27 cellular contexts compared by ENCODE assay signal in genomic region chr6:154058963-154059680, GRCh38. TPM values are rescaled to one million over a fixed set of nuclear protein-coding genes. Genes with fewer than 3 reads are reported as not detected.
"Had no signal": no experiment of that assay in that cellular context is flagged by ENCODE, and none has a peak within 500 bp of the region (broad histone marks: within the 10 kb centered on the region; RNA-seq: fewer than 3 reads in every experiment).

No MANE protein-coding gene starts in this region.

- H3K36me3 Mint-ChIP-seq: naive thymus-derived CD8-positive, alpha-beta T cell; stimulated activated naive B cell treated with anti-CD40 and anti-IgM and Interleukin-4, amounts not matched to agents 10 μg/mL and 1 μg/mL and 100 μg/mL, for 72 hours had no signal

- H3K4me1 Mint-ChIP-seq: naive thymus-derived CD8-positive, alpha-beta T cell; nephron progenitor cell; stimulated activated naive B cell treated with anti-CD40 and anti-IgM and Interleukin-4, amounts not matched to agents 10 μg/mL and 1 μg/mL and 100 μg/mL, for 72 hours had no signal

- H3K4me3 ChIP-seq: coronary artery, esophagus squamous epithelium, heart right ventricle, lower lobe of right lung, right lobe of liver, thoracic aorta, tibial nerve, upper lobe of left lung had no signal

- H3K36me3 ChIP-seq: esophagus squamous epithelium, heart right ventricle, lower lobe of right lung, right lobe of liver, thoracic aorta, tibial nerve, upper lobe of left lung had no signal

- H3K27me3 Mint-ChIP-seq: progenitor cell of endocrine pancreas; stimulated activated naive B cell treated with anti-CD40 and anti-IgM and Interleukin-4, amounts not matched to agents 10 μg/mL and 1 μg/mL and 100 μg/mL, for 72 hours had no signal

- H3K27ac ChIP-seq: coronary artery, esophagus squamous epithelium, heart right ventricle, lower lobe of right lung, parathyroid adenoma, right lobe of liver, thoracic aorta, tibial nerve, upper lobe of left lung had no signal

- H3K9ac ChIP-seq: parathyroid adenoma had no signal

- FAIRE-seq: endothelial cell of umbilical vein, small intestine, urothelium cell line had no signal

- H3K9me3 Mint-ChIP-seq: nephron progenitor cell had no signal

- H3K4me3 Mint-ChIP-seq: naive thymus-derived CD8-positive, alpha-beta T cell; nephron progenitor cell; stimulated activated naive B cell treated with anti-CD40 and anti-IgM and Interleukin-4, amounts not matched to agents 10 μg/mL and 1 μg/mL and 100 μg/mL, for 72 hours; stimulated activated naive CD8-positive, alpha-beta T cell treated with anti-CD3 and anti-CD28 coated beads, Interleukin-15, Interleukin-2, amounts not matched to agents 100 ng/mL and 50 ng/mL, for 24 hours had no signal

- H3K27ac Mint-ChIP-seq: naive thymus-derived CD8-positive, alpha-beta T cell; nephron progenitor cell; progenitor cell of endocrine pancreas; stimulated activated naive B cell treated with anti-CD40 and anti-IgM and Interleukin-4, amounts not matched to agents 10 μg/mL and 1 μg/mL and 100 μg/mL, for 72 hours; stimulated activated naive CD8-positive, alpha-beta T cell treated with anti-CD3 and anti-CD28 coated beads, Interleukin-15, Interleukin-2, amounts not matched to agents 100 ng/mL and 50 ng/mL, for 24 hours had no signal

- DNase-seq: dermis blood vessel endothelial cell; effector memory CD4-positive, alpha-beta T cell; erythroblast; esophagus squamous epithelium; foreskin melanocyte; glutamatergic neuron; heart right ventricle; hippocampal formation; kidney glomerular epithelial cell; left ventricle myocardium superior; lower lobe of right lung; naive thymus-derived CD8-positive, alpha-beta T cell; nephron progenitor cell; right lobe of liver; small intestine; stimulated activated CD4-positive, alpha-beta T cell treated with anti-CD3 and anti-CD28 coated beads, Interleukin-15, amount 100 ng/mL, for 24 hours; stimulated activated CD4-positive, alpha-beta T cell treated with anti-CD3 and anti-CD28 coated beads, Interleukin-2, amount 100 ng/mL, for 48 hours; stimulated activated naive B cell treated with anti-CD40 and anti-IgM and Interleukin-4, amounts not matched to agents 10 μg/mL and 1 μg/mL and 100 μg/mL, for 72 hours; upper lobe of left lung had no signal

- H3K27me3 ChIP-seq: esophagus squamous epithelium, heart right ventricle, right lobe of liver, tibial nerve, upper lobe of left lung had no signal

- H2AFZ ChIP-seq: parathyroid adenoma had no signal

- H3K79me2 ChIP-seq: parathyroid adenoma had no signal

- H3K9me3 ChIP-seq: lower lobe of right lung, right lobe of liver, thoracic aorta, tibial nerve, upper lobe of left lung had no signal

RNA-seq across cellular contexts. Expression of gene OPRM1, which starts 20.1 kb away (rescaled TPM):
- polyA plus RNA-seq: endothelial cell of umbilical vein; heart right ventricle; naive thymus-derived CD8-positive, alpha-beta T cell had no signal
